In the genomic region with DNA sequence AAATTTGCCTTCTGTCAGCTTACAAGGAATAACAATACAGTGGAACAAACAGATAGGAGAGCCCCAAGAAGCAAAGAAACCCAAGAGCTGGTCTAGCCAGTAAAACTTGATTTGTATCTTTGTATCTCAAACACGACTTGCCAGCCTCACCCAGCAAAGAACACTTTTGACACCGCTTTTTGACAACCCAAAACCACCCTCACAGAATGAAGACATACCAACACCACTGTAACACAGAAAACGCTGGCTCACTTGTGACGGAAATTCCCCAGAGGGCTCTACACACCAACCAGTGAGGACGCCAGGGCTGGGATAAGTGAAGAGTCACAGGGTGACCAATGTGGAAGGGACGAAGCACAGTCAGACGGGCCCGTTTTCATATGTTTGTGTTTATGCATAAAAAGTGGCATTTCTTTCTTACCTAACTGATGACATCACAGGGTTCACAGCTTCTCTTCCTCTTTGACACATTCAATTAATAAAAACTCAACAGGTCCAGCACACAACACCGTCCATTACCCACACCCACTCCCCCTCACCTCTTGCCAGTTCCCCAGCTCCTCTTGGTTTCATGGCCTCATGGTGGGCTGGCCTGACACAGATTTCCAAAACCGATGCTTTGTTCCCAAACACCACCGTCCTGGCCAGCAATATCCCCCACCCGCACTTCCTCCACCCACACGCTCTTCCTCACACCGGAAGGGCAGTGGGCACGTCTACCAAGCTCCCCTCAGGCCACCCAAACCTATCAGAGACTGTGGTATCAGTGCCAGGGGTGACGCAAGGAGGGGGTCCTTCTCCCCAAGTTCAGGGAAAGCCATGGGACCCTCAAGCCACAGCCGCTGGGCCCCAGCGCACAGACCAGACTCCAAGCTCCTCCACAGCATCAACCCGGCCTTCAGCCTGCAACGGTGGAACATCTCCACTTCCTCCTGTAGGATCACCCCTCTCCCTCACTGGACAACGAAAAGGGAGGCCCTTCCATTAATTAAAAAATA, we compare ENCODE assay signal across 16 cellular contexts.
"Had no signal": no experiment of that assay in that cellular context is flagged by ENCODE, and none has a peak within 500 bp of the region (broad histone marks: within the 10 kb centered on the region; RNA-seq: fewer than 3 reads in every experiment).

No MANE protein-coding gene starts in this region.

- H3K27ac ChIP-seq: body of pancreas, esophagus muscularis mucosa, neural progenitor cell, tibial nerve had no signal

- H3K36me3 ChIP-seq: neural progenitor cell, tibial nerve had no signal

- H3K27me3 Mint-ChIP-seq: effector memory CD8-positive, alpha-beta T cell had no signal

- H3K4me3 ChIP-seq: body of pancreas, esophagus muscularis mucosa, neural progenitor cell, smooth muscle cell, tibial nerve had no signal

- H3K27me3 ChIP-seq: body of pancreas, esophagus muscularis mucosa, neural progenitor cell, tibial nerve had no signal

- H3K9me3 ChIP-seq: body of pancreas, esophagus muscularis mucosa, tibial nerve had no signal

- H3K9me3 Mint-ChIP-seq: activated T-helper 2 cell treated with anti-CD3 and anti-CD28 coated beads, Interferon-gamma antibody, Interleukin-2, Interleukin-4, amounts not matched to agents 10 μg/mL and 5 μg/mL and 100 μg/mL, durations not matched to agents 14 hours and 24 hours and 36 hours; effector memory CD8-positive, alpha-beta T cell; stimulated activated effector memory CD8-positive, alpha-beta T cell treated with anti-CD3 and anti-CD28 coated beads, Interleukin-12 subunit alpha, Interleukin-12 subunit beta, amount 100 ng/mL, for 72 hours had no signal

- ATAC-seq: activated naive CD4-positive, alpha-beta T cell treated with anti-CD3 and anti-CD28 coated beads, Interleukin-2, amount 50 U/mL, for 72 hours; body of pancreas; effector memory CD8-positive, alpha-beta T cell; right cardiac atrium had no signal

- H3K36me3 Mint-ChIP-seq: activated naive CD4-positive, alpha-beta T cell treated with anti-CD3 and anti-CD28 coated beads, Interleukin-2, amount 50 U/mL, for 72 hours; neural progenitor cell; stimulated activated effector memory CD8-positive, alpha-beta T cell treated with anti-CD3 and anti-CD28 coated beads, Interleukin-12 subunit alpha, Interleukin-12 subunit beta, amount 100 ng/mL, for 72 hours had no signal

- H3K4me1 ChIP-seq: esophagus muscularis mucosa had no signal

- H3K4me1 Mint-ChIP-seq: stimulated activated effector memory CD8-positive, alpha-beta T cell treated with anti-CD3 and anti-CD28 coated beads, Interleukin-12 subunit alpha, Interleukin-12 subunit beta, amount 100 ng/mL, for 72 hours had no signal

- DNase-seq: activated CD4-positive, alpha-beta T cell treated with anti-CD3 and anti-CD28 coated beads, Interleukin-2, amount 50 U/mL, for 1 hour; activated T-cell treated with anti-CD3 and anti-CD28 coated beads for 4 hours; amniotic stem cell; body of pancreas; effector memory CD8-positive, alpha-beta T cell; foreskin fibroblast; mesenchymal stem cell; right cardiac atrium; T-helper 2 cell had no signal

- H3K27ac Mint-ChIP-seq: activated T-helper 2 cell treated with anti-CD3 and anti-CD28 coated beads, Interferon-gamma antibody, Interleukin-2, Interleukin-4, amounts not matched to agents 10 μg/mL and 5 μg/mL and 100 μg/mL, durations not matched to agents 14 hours and 24 hours and 36 hours; effector memory CD8-positive, alpha-beta T cell; neural progenitor cell; stimulated activated effector memory CD8-positive, alpha-beta T cell treated with anti-CD3 and anti-CD28 coated beads, Interleukin-12 subunit alpha, Interleukin-12 subunit beta, amount 100 ng/mL, for 72 hours had no signal

- H3K4me3 Mint-ChIP-seq: effector memory CD8-positive, alpha-beta T cell; neural progenitor cell; stimulated activated effector memory CD8-positive, alpha-beta T cell treated with anti-CD3 and anti-CD28 coated beads, Interleukin-12 subunit alpha, Interleukin-12 subunit beta, amount 100 ng/mL, for 72 hours had no signal
